26 cellular contexts compared by ENCODE assay signal in the genomic region with DNA sequence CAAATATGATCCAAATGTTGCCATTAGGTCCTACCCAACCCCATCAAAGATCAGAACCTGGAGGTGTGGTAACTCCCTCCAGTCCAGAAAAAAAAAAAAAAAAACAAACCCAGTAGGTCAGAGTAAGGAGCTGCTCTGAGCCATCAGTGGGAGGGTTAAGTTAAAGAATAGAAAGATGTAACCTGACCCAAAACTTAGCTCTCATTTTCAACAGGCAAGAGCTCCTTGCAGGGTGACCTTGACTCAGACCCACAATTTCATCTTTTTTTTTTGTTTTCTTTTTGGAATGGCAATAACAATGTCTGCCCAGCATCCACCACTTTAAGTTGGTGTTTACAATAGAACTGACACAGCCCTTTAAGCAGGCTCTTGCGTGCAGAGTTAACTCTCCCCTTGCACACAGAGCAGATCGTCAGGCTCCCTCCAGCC.
DNase-seq lines count a peak whose midpoint lies in the region; ATAC-seq and TF ChIP-seq lines count a peak whose summit lies in the region.
"Had no signal": no experiment of that assay in that cellular context is flagged by ENCODE, and none has a peak within 500 bp of the region (broad histone marks: within the 10 kb centered on the region; RNA-seq: fewer than 3 reads in every experiment).

No MANE protein-coding gene starts in this region.

- H3K79me1 ChIP-seq in mesendoderm (ENCODE audit: low read length) = no peaks in the 10 kb centered on the region

- H4K5ac ChIP-seq in mesendoderm (ENCODE audit: low read length) = no peak overlapping the region

- no peaks in the 10 kb centered on the region for H3K27me3 Mint-ChIP-seq in brain
- H3K27me3 Mint-ChIP-seq: activated B cell treated with CpG ODN at 0.5 μM for 24 hours; activated CD4-positive, alpha-beta memory T cell treated with anti-CD3 and anti-CD28 coated beads, Interleukin-2, amount 10 ng/mL, durations not matched to agents 7 days and 5 days; central memory CD8-positive, alpha-beta T cell had no signal

- H3K4me3 ChIP-seq in A673 (ENCODE audit: low read depth, low read length, poor library complexity, severe bottlenecking) (no peak overlapping the region), mesendoderm (ENCODE audit: low read length) (no peak overlapping the region)
- H3K4me3 ChIP-seq: BLaER1 treated with 17β-estradiol and CSF1 and Interleukin-3, amounts not matched to agents 10 nM and 100 nM; stomach; upper lobe of right lung had no signal

- H3K36me3 ChIP-seq in A673 (ENCODE audit: insufficient read depth, low read length, poor library complexity, severe bottlenecking) (no peaks in the 10 kb centered on the region), mesendoderm (ENCODE audit: control insufficient read depth, insufficient read depth, low read length) (no peaks in the 10 kb centered on the region)
- H3K36me3 ChIP-seq: BLaER1 treated with 17β-estradiol and CSF1 and Interleukin-3, amounts not matched to agents 10 nM and 100 nM; stomach; upper lobe of right lung had no signal

- ATAC-seq in HG02798 (IDR thresholded peaks at IDR 0.05; ENCODE audit: poor library complexity, unreplicated experiment) (no peak), left cardiac atrium (no peak)
- ATAC-seq: upper lobe of right lung had no signal

- no peak overlapping the region for H2BK120ac ChIP-seq in mesendoderm (ENCODE audit: low read depth, low read length)

- H3K27ac ChIP-seq in A673 (ENCODE audit: low read depth, low read length, poor library complexity, severe bottlenecking) (peak overlapping the region; percentile 82), mesendoderm (ENCODE audit: low read depth, low read length) (no peak overlapping the region)
- H3K27ac ChIP-seq: BLaER1 treated with 17β-estradiol and CSF1 and Interleukin-3, amounts not matched to agents 10 nM and 100 nM; HL-60; upper lobe of right lung had no signal

- no peaks in the 10 kb centered on the region for H3K36me3 Mint-ChIP-seq in brain

- H3K9ac ChIP-seq in mesendoderm (ENCODE audit: low read length) = no peak overlapping the region
- H3K9ac ChIP-seq: BLaER1 treated with 17β-estradiol and CSF1 and Interleukin-3, amounts not matched to agents 10 nM and 100 nM had no signal

- BruUV-seq in A673 (replicated peaks; lab: Mats Ljungman, UMichigan) = no TSS peak

- H3K27me3 ChIP-seq in A673 (replicated peaks; ENCODE audit: insufficient read depth, low read depth, low read length, poor library complexity) (no peaks in the 10 kb centered on the region), mesendoderm (ENCODE audit: insufficient read depth, low read length, poor library complexity) (no peaks in the 10 kb centered on the region)
- H3K27me3 ChIP-seq: BLaER1 treated with 17β-estradiol and CSF1 and Interleukin-3, amounts not matched to agents 10 nM and 100 nM; stomach; upper lobe of right lung had no signal

- no peak overlapping the region for H3K4ac ChIP-seq in mesendoderm (ENCODE audit: low read depth, low read length)

- no CpG with 5 or more reads among the region's 2 CpGs for WGBS in mesendoderm (ENCODE audit: extremely low coverage, insufficient coverage, low lambda C conversion rate)

- no peak overlapping the region for H4K8ac ChIP-seq in mesendoderm (ENCODE audit: low read depth, low read length)

- H3K27ac Mint-ChIP-seq in brain = peak overlapping the region in 4 of 5 experiments; percentile 42 to 95 (median 73)
- H3K27ac Mint-ChIP-seq: activated B cell treated with CpG ODN at 0.5 μM for 24 hours; activated CD4-positive, alpha-beta memory T cell treated with anti-CD3 and anti-CD28 coated beads, Interleukin-2, amount 10 ng/mL, durations not matched to agents 7 days and 5 days had no signal

- no peak overlapping the region for H3K23ac ChIP-seq in mesendoderm (ENCODE audit: low read length)

- DNase-seq in A673 (ENCODE audit: low spot score) (no peak), NCI-H2227 (lab: John Stamatoyannopoulos, UW; ENCODE audit: unreplicated experiment) (peak; percentile 19), mesendoderm (no peak), EL (no peak), AG08396 (ENCODE audit: low spot score) (no peak), left cardiac atrium (no peak)
- DNase-seq: activated B cell treated with CpG ODN at 0.5 μM for 24 hours; activated CD4-positive, alpha-beta memory T cell treated with anti-CD3 and anti-CD28 coated beads, Interleukin-2, amount 10 ng/mL, durations not matched to agents 7 days and 5 days; amniotic stem cell; Caco-2; DND-41; kidney glomerular epithelial cell; mammary epithelial cell; NCI-H1436 treated with DMSO at 0.1 percent for 48 hours; NCI-H2171; NCI-H748 treated with DMSO at 0.1 percent for 48 hours; occipital lobe; retina; stomach; T-helper 9 cell; upper lobe of right lung had no signal

- CTCF ChIA-PET in A673 (lab: Charles Lee) = no interaction called here

- H3K9me3 ChIP-seq in A673 (ENCODE audit: low read depth, low read length, poor library complexity, severe bottlenecking) = no peaks in the 10 kb centered on the region
- H3K9me3 ChIP-seq: BLaER1 treated with 17β-estradiol and CSF1 and Interleukin-3, amounts not matched to agents 10 nM and 100 nM; Caco-2; stomach; upper lobe of right lung had no signal

- no peak overlapping the region for H2AK5ac ChIP-seq in mesendoderm (ENCODE audit: low read length)

- no peaks in the 10 kb centered on the region for H3K79me2 ChIP-seq in mesendoderm (ENCODE audit: control insufficient read depth, insufficient read depth, low read length)

- TF ChIP-seq CTCF in A673 (conservative IDR thresholded peaks at IDR 0.05; ENCODE audit: low read depth, low read length) (no peak), brain (conservative IDR thresholded peaks at IDR 0.05) (no peak)

- intact Hi-C loops in A673 (cut with micrococcal nuclease; ENCODE audit: unreplicated experiment) = no loop called here
- intact Hi-C loops in left cardiac atrium (cut with DNase I) = loop anchor here in 1 of 2 donors (5.0 kb wide), 1 partner anchor 40 kb away; no protein-coding TSS in a partner anchor

- H2BK5ac ChIP-seq in mesendoderm (ENCODE audit: low read length) = peak overlapping the region; percentile 20

- POLR2A ChIA-PET in A673 (lab: Charles Lee; ENCODE audit: low non-redundant PET) = interaction anchor here (0.6 kb wide), 1 partner anchor 215 kb away, joined by 4 read pairs; no protein-coding TSS in a partner anchor

- peaks cover 0 to 8% (median 0%) of the 10 kb centered on the region in 5 experiments for H3K9me3 Mint-ChIP-seq in brain
- H3K9me3 Mint-ChIP-seq: activated B cell treated with CpG ODN at 0.5 μM for 24 hours; activated CD4-positive, alpha-beta memory T cell treated with anti-CD3 and anti-CD28 coated beads, Interleukin-2, amount 10 ng/mL, durations not matched to agents 7 days and 5 days; central memory CD8-positive, alpha-beta T cell had no signal

- peaks cover 40% of the 10 kb centered on the region for H3K4me1 Mint-ChIP-seq in brain
- H3K4me1 Mint-ChIP-seq: activated CD4-positive, alpha-beta memory T cell treated with anti-CD3 and anti-CD28 coated beads, Interleukin-2, amount 10 ng/mL, durations not matched to agents 7 days and 5 days; central memory CD8-positive, alpha-beta T cell had no signal

- H3K4me3 Mint-ChIP-seq in brain = no peak overlapping the region
- H3K4me3 Mint-ChIP-seq: activated B cell treated with CpG ODN at 0.5 μM for 24 hours; activated CD4-positive, alpha-beta memory T cell treated with anti-CD3 and anti-CD28 coated beads, Interleukin-2, amount 10 ng/mL, durations not matched to agents 7 days and 5 days; central memory CD8-positive, alpha-beta T cell had no signal

- H2BK15ac ChIP-seq in mesendoderm (replicated peaks; ENCODE audit: low read depth) = no peak overlapping the region

- peak overlapping the region; percentile 11 for H3K56ac ChIP-seq in mesendoderm (ENCODE audit: low read length)

- peaks cover 37% of the 10 kb centered on the region for H3K4me1 ChIP-seq in A673 (ENCODE audit: insufficient read depth, low read length, poor library complexity, severe bottlenecking)
- H3K4me1 ChIP-seq in mesendoderm (ENCODE audit: control insufficient read depth, low read depth, low read length) = peaks cover 6% of the 10 kb centered on the region
- H3K4me1 ChIP-seq: BLaER1 treated with 17β-estradiol and CSF1 and Interleukin-3, amounts not matched to agents 10 nM and 100 nM had no signal

- H3K18ac ChIP-seq in mesendoderm (ENCODE audit: low read length) = no peak overlapping the region

- H3K4me2 ChIP-seq in mesendoderm (ENCODE audit: low read length) = no peak overlapping the region
- H3K4me2 ChIP-seq: BLaER1 treated with 17β-estradiol and CSF1 and Interleukin-3, amounts not matched to agents 10 nM and 100 nM had no signal
